In the genomic region with DNA sequence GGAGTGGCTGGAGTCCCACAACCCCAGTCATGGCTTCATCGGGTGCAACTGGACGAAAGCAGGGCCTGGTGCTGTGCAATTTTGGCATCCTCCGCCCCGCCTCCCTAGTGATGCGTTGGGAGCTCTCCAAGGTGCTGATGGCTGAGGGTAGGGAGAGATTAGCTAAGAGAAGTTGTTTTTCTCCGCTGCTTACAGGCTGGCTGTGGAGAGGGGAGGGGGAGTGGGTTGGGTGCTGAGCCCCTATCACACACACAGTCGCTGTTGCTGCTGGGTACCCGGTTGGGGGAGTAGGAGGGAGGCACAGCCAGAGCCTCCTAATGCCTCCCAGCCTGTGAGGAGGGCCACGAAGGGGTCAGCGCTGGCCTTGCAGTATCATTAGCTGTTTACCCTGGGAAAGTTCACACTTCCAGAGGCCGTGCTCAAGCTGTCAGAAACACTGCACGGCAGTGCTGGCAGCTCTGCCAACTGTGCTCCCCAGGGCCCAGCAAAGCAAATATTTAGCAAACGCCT, we compare ENCODE assay signal across 9 cellular contexts.
DNase-seq lines count a peak whose midpoint lies in the region; ATAC-seq, FAIRE-seq and TF ChIP-seq lines count a peak whose summit lies in the region.
"Had no signal": no experiment of that assay in that cellular context is flagged by ENCODE, and none has a peak within 500 bp of the region (broad histone marks: within the 10 kb centered on the region; RNA-seq: fewer than 3 reads in every experiment).

No MANE protein-coding gene starts in this region.

- no peak overlapping the region for H2AK5ac ChIP-seq in H9 (ENCODE audit: insufficient read length, low read length)
- H2AK5ac ChIP-seq in H1 (ENCODE audit: low read depth, low read length) = no peak overlapping the region

- TF ChIP-seq POLR2A in H1 (IDR thresholded peaks at IDR 0.05; ENCODE audit: control extremely low read depth in 1 of 2, low read depth in 2 of 2, low read length in 2 of 2) (no peak), esophagus muscularis mucosa (IDR thresholded peaks at IDR 0.05; ENCODE audit: low read depth) (no peak)

- H3K23ac ChIP-seq in H9 (ENCODE audit: insufficient read length, low read depth, low read length) = no peak overlapping the region
- no peak overlapping the region for H3K23ac ChIP-seq in H1 (ENCODE audit: insufficient read length)

- intact Hi-C loops in mucosa of descending colon (cut with DNase I, micrococcal nuclease) = no loop called here
- intact Hi-C loops in esophagus muscularis mucosa (cut with DNase I) = no loop called here

- H3K4me3 Mint-ChIP-seq in CD4-positive, CD25-positive, alpha-beta regulatory T cell = no peak overlapping the region
- no peak overlapping the region for H3K4me3 Mint-ChIP-seq in H9

- ATAC-seq in CD4-positive, CD25-positive, alpha-beta regulatory T cell (ENCODE audit: low read depth in 2 of 2) = no peak
- ATAC-seq in mucosa of descending colon (peak; percentile 21), GM18502 (IDR thresholded peaks at IDR 0.05; ENCODE audit: poor library complexity, unreplicated experiment) (no peak)

- H4K8ac ChIP-seq in H9 (replicated peaks; ENCODE audit: insufficient read length, low read depth, low read length) = no peak overlapping the region
- no peak overlapping the region; the same call in 1 of the 2 replicates for H4K8ac ChIP-seq in H1 (ENCODE audit: extremely low read depth, insufficient read depth, low read length)

- no peaks in the 10 kb centered on the region for H4K20me1 ChIP-seq in H9 (ENCODE audit: control insufficient read depth, insufficient read depth, insufficient read length)
- peaks cover 0 to 2% of the 10 kb centered on the region in 2 experiments for H4K20me1 ChIP-seq in H1 (replicated peaks in 1 of 2; ENCODE audit: control insufficient read depth in 1 of 2, insufficient read depth in 2 of 2, low read length in 2 of 2)

- no CpG with 5 or more reads among the region's 13 CpGs for WGBS in H9 (ENCODE audit: extremely low coverage, insufficient read length, low lambda C conversion rate)
- 40% methylated on average over 12 of the region's 13 CpGs; no CpG with 5 or more reads in 1 of the 2 experiments for whole genome bisulfite sequencing in H1 (ENCODE audit: extremely low coverage in 1 of 2, insufficient coverage in 1 of 2, insufficient read length in 1 of 2, insufficient replicate concordance in 2 of 2, low coverage in 1 of 2, low lambda C conversion rate in 2 of 2, missing lambda C conversion rate in 1 of 2), 2 experiments
- WGBS in esophagus muscularis mucosa = 9% methylated on average over 10 of the region's 13 CpGs

- H2BK120ac ChIP-seq in H9 (ENCODE audit: low read depth, low read length, poor library complexity, severe bottlenecking) = no peak overlapping the region
- H2BK120ac ChIP-seq in H1 (replicated peaks; ENCODE audit: low read depth, low read length) = no peak overlapping the region

- H3K9me3 Mint-ChIP-seq in CD4-positive, CD25-positive, alpha-beta regulatory T cell = no peaks in the 10 kb centered on the region
- no peaks in the 10 kb centered on the region for H3K9me3 Mint-ChIP-seq in H9

- no peak overlapping the region for H3K27ac Mint-ChIP-seq in CD4-positive, CD25-positive, alpha-beta regulatory T cell
- no peak overlapping the region for H3K27ac Mint-ChIP-seq in H9

- H3K14ac ChIP-seq in H9 (ENCODE audit: insufficient read depth, low read length) (no peak overlapping the region), H1 (ENCODE audit: insufficient read length) (no peak overlapping the region)

- H3K36me3 ChIP-seq in CD4-positive, CD25-positive, alpha-beta regulatory T cell (ENCODE audit: control insufficient read depth, insufficient read depth, low read length) = no peaks in the 10 kb centered on the region
- no peaks in the 10 kb centered on the region for H3K36me3 ChIP-seq in SK-N-MC (ENCODE audit: insufficient read depth, low read length)
- H3K36me3 ChIP-seq in H1 (ENCODE audit: control insufficient read depth in 2 of 4, insufficient read depth in 4 of 4, low read length in 3 of 4) = no peaks in the 10 kb centered on the region
- no peaks in the 10 kb centered on the region for H3K36me3 ChIP-seq in mucosa of descending colon (ENCODE audit: low read depth)
- H3K36me3 ChIP-seq in esophagus muscularis mucosa = no peaks in the 10 kb centered on the region

- H3K23me2 ChIP-seq in H9 (ENCODE audit: insufficient read length, low read depth, low read length, poor library complexity, severe bottlenecking) = no peaks in the 10 kb centered on the region
- no peaks in the 10 kb centered on the region for H3K23me2 ChIP-seq in H1 (ENCODE audit: low read depth, low read length)

- H3K4me2 ChIP-seq in H9 (ENCODE audit: insufficient read depth, insufficient read length, low read length) (no peak overlapping the region), H1 (ENCODE audit: insufficient read depth in 1 of 2, low read depth in 2 of 2, low read length in 2 of 2) (no peak overlapping the region)

- CTCF ChIA-PET in H1 (lab: Charles Lee; ENCODE audit: partially characterized antibody) = interaction anchor here (0.6 to 2.1 kb wide), 7 partner anchors 11 to 276 kb away, joined by 3 to 11 read pairs (median 4); no protein-coding TSS in a partner anchor

- peak in 2 of 3 donors; percentile 1 to 14 for DNase-seq in CD4-positive, CD25-positive, alpha-beta regulatory T cell
- DNase-seq in H9 (peak; percentile 84), SK-N-MC (ENCODE audit: low read depth, low spot score) (peak; percentile 20), H1 (ENCODE audit: low read depth in 1 of 2, low spot score in 2 of 2) (peak; percentile 31 to 94), mucosa of descending colon (peak in 2 of 3 donors; percentile 37 to 59), esophagus muscularis mucosa (ENCODE audit: extremely low spot score) (no peak), NCI-H526 treated with DMSO at 0.1 percent for 48 hours (lab: John Stamatoyannopoulos, UW) (no peak)

- POLR2A ChIA-PET in H1 (lab: Charles Lee; ENCODE audit: partially characterized antibody) = no interaction called here

- no peak overlapping the region for H3K4me3 ChIP-seq in CD4-positive, CD25-positive, alpha-beta regulatory T cell (ENCODE audit: low read depth, low read length)
- H3K4me3 ChIP-seq in SK-N-MC = no peak overlapping the region
- H3K4me3 ChIP-seq in H1 (ENCODE audit: extremely low read depth in 1 of 4, insufficient read depth in 2 of 4, low read depth in 3 of 4, low read length in 4 of 4) = no peak overlapping the region
- H3K4me3 ChIP-seq in mucosa of descending colon = no peak overlapping the region
- H3K4me3 ChIP-seq in esophagus muscularis mucosa = no peak overlapping the region

- no peaks in the 10 kb centered on the region for H3K9me3 ChIP-seq in CD4-positive, CD25-positive, alpha-beta regulatory T cell (ENCODE audit: control insufficient read depth in 2 of 2, low read length in 2 of 2)
- H3K9me3 ChIP-seq in H9 (ENCODE audit: control insufficient read depth, low read depth, low read length) (no peaks in the 10 kb centered on the region), SK-N-MC (ENCODE audit: low read depth, low read length) (no peaks in the 10 kb centered on the region), H1 (ENCODE audit: insufficient read depth in 2 of 2, low read depth in 1 of 2, low read length in 1 of 2) (no peaks in the 10 kb centered on the region), mucosa of descending colon (no peaks in the 10 kb centered on the region), esophagus muscularis mucosa (no peaks in the 10 kb centered on the region)

- TF ChIP-seq RAD21 in H1 (IDR thresholded peaks at IDR 0.05 in 1 of 2, conservative IDR thresholded peaks at IDR 0.05 in 1 of 2; ENCODE audit: low read depth in 2 of 2, low read length in 2 of 2) = peak; percentile 23 to 28; a peak in 1 of 4 replicates

- H3K27ac ChIP-seq in CD4-positive, CD25-positive, alpha-beta regulatory T cell (ENCODE audit: insufficient read depth, low read length, poor library complexity, severe bottlenecking) = no peak overlapping the region
- H3K27ac ChIP-seq in H9 (ENCODE audit: insufficient read length, low read depth, low read length) = no peak overlapping the region
- no peak overlapping the region for H3K27ac ChIP-seq in SK-N-MC
- no peak overlapping the region for H3K27ac ChIP-seq in H1 (ENCODE audit: low read depth, low read length)
- H3K27ac ChIP-seq in esophagus muscularis mucosa (replicated peaks in 1 of 4) = no peak overlapping the region
- H3K27ac ChIP-seq: parathyroid adenoma had no signal

- no peak overlapping the region for H2BK15ac ChIP-seq in H9 (ENCODE audit: low read depth, low read length)
- no peak overlapping the region for H2BK15ac ChIP-seq in H1 (ENCODE audit: low read length)

- H3K79me2 ChIP-seq in H9 (ENCODE audit: insufficient read depth, low read length) = no peaks in the 10 kb centered on the region
- no peaks in the 10 kb centered on the region for H3K79me2 ChIP-seq in H1 (ENCODE audit: control insufficient read depth in 1 of 2, insufficient read depth in 2 of 2, low read length in 2 of 2)
- H3K79me2 ChIP-seq: parathyroid adenoma had no signal

- H3K27me3 Mint-ChIP-seq in CD4-positive, CD25-positive, alpha-beta regulatory T cell = peaks cover 8% of the 10 kb centered on the region
- H3K27me3 Mint-ChIP-seq in H9 (ENCODE audit: low read depth) = peaks cover 4% of the 10 kb centered on the region; the same call in 1 of the 2 replicates

- no peak overlapping the region for H2BK12ac ChIP-seq in H9 (ENCODE audit: insufficient read length, low read depth, low read length)
- no peak overlapping the region for H2BK12ac ChIP-seq in H1 (ENCODE audit: low read depth, low read length)

- no peak overlapping the region for H2BK20ac ChIP-seq in H9 (ENCODE audit: low read depth, low read length, poor library complexity, severe bottlenecking)
- no peak overlapping the region for H2BK20ac ChIP-seq in H1 (ENCODE audit: low read length)

- H3K4me1 Mint-ChIP-seq in CD4-positive, CD25-positive, alpha-beta regulatory T cell = no peaks in the 10 kb centered on the region
- peaks cover 20 to 45% of the 10 kb centered on the region in 2 experiments for H3K4me1 Mint-ChIP-seq in H9

- no peak for TF ChIP-seq EP300 in H1 (IDR thresholded peaks at IDR 0.05; ENCODE audit: borderline replicate concordance in 1 of 2, low read depth in 2 of 2, low read length in 2 of 2)
- no peak for TF ChIP-seq EP300 in esophagus muscularis mucosa (IDR thresholded peaks at IDR 0.05)

- FAIRE-seq in H1 (lab: Jason Lieb, UNC) = peak; percentile 86

- H3K56ac ChIP-seq in H9 (ENCODE audit: insufficient read length, low read depth, low read length) (no peak overlapping the region), H1 (replicated peaks; ENCODE audit: insufficient read length, low read depth, low read length) (no peak overlapping the region)

- no peak for TF ChIP-seq CTCF in H9 (conservative IDR thresholded peaks at IDR 0.05)
- no peak for TF ChIP-seq CTCF in H1 (IDR thresholded peaks at IDR 0.05; ENCODE audit: control extremely low read depth in 1 of 3, insufficient read depth in 1 of 3, low read depth in 1 of 3, low read length in 3 of 3)
- no peak for TF ChIP-seq CTCF in mucosa of descending colon (IDR thresholded peaks at IDR 0.05)
- TF ChIP-seq CTCF in esophagus muscularis mucosa (IDR thresholded peaks at IDR 0.05) = no peak

- no peak overlapping the region for H4K91ac ChIP-seq in H9 (ENCODE audit: insufficient read length, low read depth, low read length)
- no peak overlapping the region for H4K91ac ChIP-seq in H1 (replicated peaks; ENCODE audit: insufficient read length, low read length)

- H3K4me1 ChIP-seq in CD4-positive, CD25-positive, alpha-beta regulatory T cell (ENCODE audit: control insufficient read depth, insufficient read depth, low read length, poor library complexity, severe bottlenecking) = no peaks in the 10 kb centered on the region
- no peaks in the 10 kb centered on the region; the same call in 1 of the 2 replicates for H3K4me1 ChIP-seq in H9 (ENCODE audit: insufficient read depth, low read length)
- H3K4me1 ChIP-seq in H1 (replicated peaks in 1 of 4; ENCODE audit: control insufficient read depth in 3 of 4, insufficient read depth in 4 of 4, low read length in 3 of 4) = peaks cover 0 to 12% (median 6%) of the 10 kb centered on the region in 4 experiments; a peak in 5 of 7 replicates
- H3K4me1 ChIP-seq in mucosa of descending colon (ENCODE audit: low read depth) = no peaks in the 10 kb centered on the region
- no peaks in the 10 kb centered on the region for H3K4me1 ChIP-seq in esophagus muscularis mucosa
- H3K4me1 ChIP-seq: parathyroid adenoma had no signal

- H3K4ac ChIP-seq in H9 (ENCODE audit: low read depth, low read length) (no peak overlapping the region), H1 (replicated peaks; ENCODE audit: insufficient read length, low read depth, low read length) (no peak overlapping the region)

- H3K36me3 Mint-ChIP-seq in CD4-positive, CD25-positive, alpha-beta regulatory T cell = no peaks in the 10 kb centered on the region
- no peaks in the 10 kb centered on the region for H3K36me3 Mint-ChIP-seq in H9 (ENCODE audit: insufficient read depth in 1 of 3, low read depth in 3 of 3)

- H2AFZ ChIP-seq in H9 (ENCODE audit: low read length) = no peak overlapping the region
- H2AFZ ChIP-seq in H1 (ENCODE audit: low read length) = no peak overlapping the region
- H2AFZ ChIP-seq: parathyroid adenoma had no signal

- H3K79me1 ChIP-seq in H9 (ENCODE audit: insufficient read depth, low read depth, low read length, poor library complexity, severe bottlenecking) (no peaks in the 10 kb centered on the region), H1 (ENCODE audit: low read depth, low read length) (no peaks in the 10 kb centered on the region)

- no peaks in the 10 kb centered on the region for H3K27me3 ChIP-seq in CD4-positive, CD25-positive, alpha-beta regulatory T cell (ENCODE audit: control insufficient read depth, insufficient read depth, low read length)
- H3K27me3 ChIP-seq in H9 (ENCODE audit: insufficient read depth, low read length) (no peaks in the 10 kb centered on the region), H1 (replicated peaks in 1 of 4; ENCODE audit: control insufficient read depth in 3 of 4, extremely low read depth in 1 of 4, insufficient read depth in 3 of 4, low read length in 3 of 4) (no peaks in the 10 kb centered on the region), esophagus muscularis mucosa (peaks cover 0 to 71% (median 0%) of the 10 kb centered on the region in 4 donors)

- H4K5ac ChIP-seq in H9 (ENCODE audit: insufficient read length, low read depth, low read length) (no peak overlapping the region), H1 (ENCODE audit: insufficient read length, low read depth, low read length) (no peak overlapping the region)

- H3K9ac ChIP-seq in H9 (ENCODE audit: extremely low read depth, insufficient read length, low read length) = no peak overlapping the region
- no peak overlapping the region for H3K9ac ChIP-seq in SK-N-MC (ENCODE audit: insufficient read length)
- H3K9ac ChIP-seq in H1 (replicated peaks in 1 of 4; ENCODE audit: extremely low read depth in 1 of 4, low read depth in 3 of 4, low read length in 3 of 4) = no peak overlapping the region
- H3K9ac ChIP-seq: parathyroid adenoma had no signal

- no peak overlapping the region for H3T11ph ChIP-seq in H9 (ENCODE audit: low read length)

- no peak overlapping the region for H2BK5ac ChIP-seq in H9 (ENCODE audit: insufficient read length, low read length)
- no peak overlapping the region for H2BK5ac ChIP-seq in H1 (ENCODE audit: low read depth, low read length)

- no peak overlapping the region for H3K18ac ChIP-seq in H9 (ENCODE audit: insufficient read length, low read depth, low read length)
- H3K18ac ChIP-seq in H1 (ENCODE audit: extremely low read depth, low read length) = no peak overlapping the region

Comparison
In these comparisons a context has a peak if more than half of its experiments do, and no peak if none do; other contexts are left out.
1. DNase-seq: peak in CD4-positive, CD25-positive, alpha-beta regulatory T cell (2 of 3), H9 (single experiment), SK-N-MC (single experiment), H1 (2 of 2) and mucosa of descending colon (2 of 3); none in esophagus muscularis mucosa (single experiment) and NCI-H526 treated with DMSO at 0.1 percent for 48 hours (single experiment).